In the genomic region with DNA sequence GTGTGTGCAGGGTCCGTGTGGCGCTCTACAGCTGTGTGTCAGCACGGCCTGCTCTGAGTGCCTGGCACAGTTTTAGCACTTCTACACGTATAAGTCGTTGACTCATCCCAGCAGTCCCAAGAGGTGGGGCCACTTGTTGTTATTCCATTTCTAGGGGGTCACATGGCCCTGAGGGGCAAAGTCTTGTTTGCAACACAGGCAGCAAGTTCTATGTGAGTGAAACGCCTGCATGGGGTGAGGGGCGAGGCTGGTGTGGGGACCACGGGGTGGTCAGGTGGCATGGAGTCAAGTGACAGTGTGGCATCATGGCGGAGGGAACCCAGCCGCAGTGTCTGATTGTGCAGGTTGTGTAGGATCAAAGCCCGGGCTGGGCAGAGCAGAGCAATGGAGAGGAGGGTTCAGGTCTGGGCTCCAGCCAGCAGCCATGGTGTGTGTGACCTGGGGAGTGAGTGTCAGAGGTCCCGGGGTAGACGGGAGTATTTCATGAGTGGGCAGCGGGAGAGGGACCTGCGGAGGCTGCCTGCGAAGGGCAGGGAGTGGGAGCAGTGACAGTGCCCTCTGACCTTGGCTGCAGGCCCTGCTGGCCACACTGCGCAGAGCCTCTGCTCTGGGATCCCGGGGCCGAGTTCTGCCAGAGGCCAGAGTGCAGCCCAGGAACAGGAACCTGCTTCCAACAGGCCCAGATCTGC, we compare ENCODE assay signal across 19 cellular contexts. TPM values are rescaled to one million over a fixed set of nuclear protein-coding genes. Genes with fewer than 3 reads are reported as not detected.
DNase-seq lines count a peak whose midpoint lies in the region; ATAC-seq and TF ChIP-seq lines count a peak whose summit lies in the region.
"Had no signal": no experiment of that assay in that cellular context is flagged by ENCODE, and none has a peak within 500 bp of the region (broad histone marks: within the 10 kb centered on the region; RNA-seq: fewer than 3 reads in every experiment).

No MANE protein-coding gene starts in this region.

- H3K27ac ChIP-seq in HEK293 (ENCODE audit: extremely low read depth, low read depth, low read length), result no peak overlapping the region
- H3K27ac ChIP-seq in caudate nucleus (ENCODE audit: low read depth, low read length), result peak overlapping the region; percentile 72
- H3K27ac ChIP-seq in left ventricle myocardium inferior (replicated peaks), result peak overlapping the region; percentile 56
- H3K27ac ChIP-seq in neuronal stem cell (replicated peaks; ENCODE audit: low read length), result no peak overlapping the region
- H3K27ac ChIP-seq in WERI-Rb-1, result no peak overlapping the region
- H3K27ac ChIP-seq: gastroesophageal sphincter had no signal

- H2BK120ac ChIP-seq in neuronal stem cell (ENCODE audit: low read depth, low read length), result no peak overlapping the region

- H3K36me3 ChIP-seq in HEK293 (ENCODE audit: control insufficient read depth in 2 of 2, insufficient read depth in 1 of 2, low read length in 2 of 2), result peaks cover 0 to 53% of the 10 kb centered on the region in 2 experiments; a peak in 1 of 3 replicates
- H3K36me3 ChIP-seq in left ventricle myocardium inferior, result peaks cover 40% of the 10 kb centered on the region
- H3K36me3 ChIP-seq in neuronal stem cell (replicated peaks in 1 of 2; ENCODE audit: control insufficient read depth in 2 of 2, insufficient read depth in 2 of 2, low read length in 2 of 2), result peaks cover 12 to 51% of the 10 kb centered on the region in 2 donors
- H3K36me3 ChIP-seq in WERI-Rb-1, result peaks cover 5% of the 10 kb centered on the region; the same call in 1 of the 2 replicates

- no CpG with 5 or more reads among the region's 19 CpGs for WGBS in neuronal stem cell (ENCODE audit: extremely low coverage in 2 of 2, insufficient read length in 2 of 2, insufficient replicate concordance in 1 of 2), 2 donors

- H4K91ac ChIP-seq in neuronal stem cell (ENCODE audit: low read depth, low read length, poor library complexity), result no peak overlapping the region

- CTCF ChIA-PET in HEK293 (lab: Yijun Ruan, JAX), result interaction anchor here (0.6 to 1.0 kb wide), 6 partner anchors 9 to 191 kb away, joined by 3 to 4 read pairs (median 4); no protein-coding TSS in a partner anchor

- H3K9ac ChIP-seq in neuronal stem cell (ENCODE audit: low read depth, low read length, poor library complexity), result peak overlapping the region; percentile 50

- no peak overlapping the region for H3K4ac ChIP-seq in neuronal stem cell (ENCODE audit: low read length)

- peak overlapping the region; percentile 58 for H3K14ac ChIP-seq in neuronal stem cell (ENCODE audit: low read length)

- H4K8ac ChIP-seq in neuronal stem cell (ENCODE audit: low read depth, low read length), result no peak overlapping the region

- H2AFZ ChIP-seq in neuronal stem cell (ENCODE audit: low read length), result no peak overlapping the region

- peak overlapping the region; percentile 89 for H3K18ac ChIP-seq in neuronal stem cell (ENCODE audit: low read length)

- H2BK12ac ChIP-seq in neuronal stem cell (ENCODE audit: low read length), result no peak overlapping the region

- H3K4me2 ChIP-seq in neuronal stem cell (ENCODE audit: insufficient read depth, low read length, poor library complexity, severe bottlenecking), result no peak overlapping the region

- peaks cover 1% of the 10 kb centered on the region for H3K79me1 ChIP-seq in neuronal stem cell (ENCODE audit: low read depth, low read length)

- no peak overlapping the region for H2BK15ac ChIP-seq in neuronal stem cell (ENCODE audit: low read length)

- H3K4me1 ChIP-seq in HEK293 (ENCODE audit: control insufficient read depth, insufficient read depth, low read length) (no peaks in the 10 kb centered on the region), left ventricle myocardium inferior (peaks cover 86% of the 10 kb centered on the region), neuronal stem cell (ENCODE audit: control insufficient read depth in 2 of 2, insufficient read depth in 1 of 2, low read depth in 1 of 2, low read length in 2 of 2) (peaks cover 27 to 28% of the 10 kb centered on the region in 2 donors)

- intact Hi-C loops in left ventricle myocardium inferior (cut with micrococcal nuclease), result no loop called here

- POLR2A ChIA-PET in HEK293 (lab: Yijun Ruan, JAX), result no interaction called here

- H3K23ac ChIP-seq in neuronal stem cell (ENCODE audit: low read depth, low read length, poor library complexity), result peak overlapping the region; percentile 16

- H3K27me3 ChIP-seq in left ventricle myocardium inferior (ENCODE audit: low read depth) (no peaks in the 10 kb centered on the region), neuronal stem cell (ENCODE audit: control insufficient read depth in 3 of 3, insufficient read depth in 3 of 3, low read depth in 1 of 3, low read length in 3 of 3) (peaks cover 0 to 3% (median 0%) of the 10 kb centered on the region in 3 experiments), WERI-Rb-1 (ENCODE audit: insufficient read depth, low read depth, severe bottlenecking) (no peaks in the 10 kb centered on the region)

- peak overlapping the region; percentile 33 for H2AK5ac ChIP-seq in neuronal stem cell (ENCODE audit: low read depth, low read length)

- TF ChIP-seq CTCF in HEK293 (tag by site-specific recombination; IDR thresholded peaks at IDR 0.05) (no peak), left ventricle myocardium inferior (IDR thresholded peaks at IDR 0.05; ENCODE audit: borderline replicate concordance) (no peak), WERI-Rb-1 (IDR thresholded peaks at IDR 0.05; ENCODE audit: low read depth, low read length) (no peak)

- no peaks in the 10 kb centered on the region for H3K9me3 ChIP-seq in HEK293 (ENCODE audit: control insufficient read depth, insufficient read depth, low read depth, low read length)
- no peaks in the 10 kb centered on the region for H3K9me3 ChIP-seq in left ventricle myocardium inferior (replicated peaks)
- no peaks in the 10 kb centered on the region for H3K9me3 ChIP-seq in neuronal stem cell (replicated peaks in 1 of 2; ENCODE audit: control insufficient read depth in 2 of 2, insufficient read depth in 1 of 2, low read depth in 1 of 2, low read length in 2 of 2)
- no peaks in the 10 kb centered on the region for H3K9me3 ChIP-seq in WERI-Rb-1 (ENCODE audit: severe bottlenecking)
- H3K9me3 ChIP-seq: gastroesophageal sphincter had no signal

- H3K4me3 ChIP-seq in HEK293 (ENCODE audit: low read depth, low read length) (no peak overlapping the region), left ventricle myocardium inferior (no peak overlapping the region), neuronal stem cell (ENCODE audit: low read length in 2 of 2) (no peak overlapping the region), WERI-Rb-1 (ENCODE audit: low read depth, low read length) (no peak overlapping the region)
- H3K4me3 ChIP-seq: gastroesophageal sphincter had no signal

- DNase-seq in caudate nucleus (lab: John Stamatoyannopoulos, UW) (peak in 1 of 61 donors; percentile 40), left ventricle myocardium inferior (peak; percentile 9), neuronal stem cell (ENCODE audit: low spot score) (no peak), NCI-H2227 (lab: John Stamatoyannopoulos, UW; ENCODE audit: unreplicated experiment) (no peak), WERI-Rb-1 (no peak)
- DNase-seq: amniotic stem cell; CD8-positive, alpha-beta T cell; DMS79 treated with DMSO at 0.1 percent for 48 hours; HFFc6; NCI-H146; NCI-H345 had no signal

- ATAC-seq in GM18873 (IDR thresholded peaks at IDR 0.05; ENCODE audit: low FRiP score, unreplicated experiment) (no peak), HG03159 (IDR thresholded peaks at IDR 0.05; ENCODE audit: unreplicated experiment) (no peak)
- ATAC-seq: CD8-positive, alpha-beta T cell; gastroesophageal sphincter had no signal

- H2BK5ac ChIP-seq in neuronal stem cell (ENCODE audit: low read length), result peak overlapping the region; percentile 61

TF ChIP-seq in HEK293, 187 proteins besides CTCF, POLR2A, EP300 and RAD21 (continues in another document):
- TF ChIP-seq SP7 (tag by site-specific recombination; IDR thresholded peaks at IDR 0.05), result no peak
- TF ChIP-seq BCL11B (tag by site-specific recombination; IDR thresholded peaks at IDR 0.05; ENCODE audit: low read depth), result 0 out of 2 replicates have a peak, but pooled peaks have one; percentile 29
- TF ChIP-seq ZNF23 (tag by site-specific recombination; IDR thresholded peaks at IDR 0.05; ENCODE audit: borderline replicate concordance), result no peak
- TF ChIP-seq, protein P1, sequence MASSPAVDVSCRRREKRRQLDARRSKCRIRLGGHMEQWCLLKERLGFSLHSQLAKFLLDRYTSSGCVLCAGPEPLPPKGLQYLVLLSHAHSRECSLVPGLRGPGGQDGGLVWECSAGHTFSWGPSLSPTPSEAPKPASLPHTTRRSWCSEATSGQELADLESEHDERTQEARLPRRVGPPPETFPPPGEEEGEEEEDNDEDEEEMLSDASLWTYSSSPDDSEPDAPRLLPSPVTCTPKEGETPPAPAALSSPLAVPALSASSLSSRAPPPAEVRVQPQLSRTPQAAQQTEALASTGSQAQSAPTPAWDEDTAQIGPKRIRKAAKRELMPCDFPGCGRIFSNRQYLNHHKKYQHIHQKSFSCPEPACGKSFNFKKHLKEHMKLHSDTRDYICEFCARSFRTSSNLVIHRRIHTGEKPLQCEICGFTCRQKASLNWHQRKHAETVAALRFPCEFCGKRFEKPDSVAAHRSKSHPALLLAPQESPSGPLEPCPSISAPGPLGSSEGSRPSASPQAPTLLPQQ (tag by site-specific recombination; IDR thresholded peaks at IDR 0.05), result peak; percentile 35; the same call in 1 of the 2 replicates
- TF ChIP-seq, protein P2, sequence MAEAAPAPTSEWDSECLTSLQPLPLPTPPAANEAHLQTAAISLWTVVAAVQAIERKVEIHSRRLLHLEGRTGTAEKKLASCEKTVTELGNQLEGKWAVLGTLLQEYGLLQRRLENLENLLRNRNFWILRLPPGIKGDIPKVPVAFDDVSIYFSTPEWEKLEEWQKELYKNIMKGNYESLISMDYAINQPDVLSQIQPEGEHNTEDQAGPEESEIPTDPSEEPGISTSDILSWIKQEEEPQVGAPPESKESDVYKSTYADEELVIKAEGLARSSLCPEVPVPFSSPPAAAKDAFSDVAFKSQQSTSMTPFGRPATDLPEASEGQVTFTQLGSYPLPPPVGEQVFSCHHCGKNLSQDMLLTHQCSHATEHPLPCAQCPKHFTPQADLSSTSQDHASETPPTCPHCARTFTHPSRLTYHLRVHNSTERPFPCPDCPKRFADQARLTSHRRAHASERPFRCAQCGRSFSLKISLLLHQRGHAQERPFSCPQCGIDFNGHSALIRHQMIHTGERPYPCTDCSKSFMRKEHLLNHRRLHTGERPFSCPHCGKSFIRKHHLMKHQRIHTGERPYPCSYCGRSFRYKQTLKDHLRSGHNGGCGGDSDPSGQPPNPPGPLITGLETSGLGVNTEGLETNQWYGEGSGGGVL (tag by site-specific recombination; IDR thresholded peaks at IDR 0.05), result no peak
- TF ChIP-seq GLI2 (tag by site-specific recombination; IDR thresholded peaks at IDR 0.05; ENCODE audit: borderline replicate concordance, low read depth), result no peak
- TF ChIP-seq SP2 (tag by site-specific recombination; IDR thresholded peaks at IDR 0.05), result no peak
- no peak for TF ChIP-seq ZNF354C (tag by site-specific recombination; IDR thresholded peaks at IDR 0.05; ENCODE audit: borderline replicate concordance, low read depth)

RNA-seq across cellular contexts. Expression of a gene that starts 27.9 kb away (rescaled TPM):
- total RNA-seq in left ventricle myocardium inferior, result 23.1 TPM
- 9.8 TPM for polyA plus RNA-seq in neuronal stem cell (2013, experiment 1 of 2)
- polyA plus RNA-seq in neuronal stem cell (2013, experiment 2 of 2), result 9.9 TPM
- total RNA-seq: CD8-positive, alpha-beta T cell; T-helper 1 cell treated with Interleukin-12 subunit alpha and Interleukin-12 subunit beta and Interleukin-4 antibody, amounts not matched to agents 30 ng/mL and 1 ng/mL, for 36 hours had no signal

RNA-seq across cellular contexts. Expression of a gene that starts 37.5 kb away (rescaled TPM):
- total RNA-seq in left ventricle myocardium inferior, result 0.30 TPM
- polyA plus RNA-seq in neuronal stem cell (2013, experiment 1 of 2), result 0.61 TPM
- polyA plus RNA-seq in neuronal stem cell (2013, experiment 2 of 2), result 0.48 TPM
- total RNA-seq: activated CD8-positive, alpha-beta memory T cell treated with anti-CD3 and anti-CD28 coated beads for 36 hours; activated T-helper 1 cell treated with anti-CD3 and anti-CD28 coated beads, Interleukin-12 subunit alpha, Interleukin-12 subunit beta, Interleukin-2, Interleukin-4 antibody, amounts not matched to agents 30 ng/mL and 10 ng/mL and 1 ng/mL, durations not matched to agents 14 hours and 24 hours and 36 hours; CD8-positive, alpha-beta T cell; gastroesophageal sphincter; HFFc6; T-helper 1 cell treated with Interleukin-12 subunit alpha and Interleukin-12 subunit beta and Interleukin-4 antibody, amounts not matched to agents 30 ng/mL and 1 ng/mL, for 36 hours had no signal
- polyA plus RNA-seq: neural cell had no signal

Comparison
In these comparisons a context has a peak if more than half of its experiments do, and no peak if none do; other contexts are left out.
1. H3K27ac ChIP-seq: peak in caudate nucleus (single experiment) and left ventricle myocardium inferior (single experiment); none in HEK293 (single experiment), neuronal stem cell (single experiment) and WERI-Rb-1 (single experiment).